Comparison of ENCODE assay signal across 15 cellular contexts in genomic region chr6:138571174-138571573, GRCh38.
A peak's percentile ranks its signal among the peaks of the same experiment; 100 is the strongest.
DNase-seq lines count a peak whose midpoint lies in the region; ATAC-seq and TF ChIP-seq lines count a peak whose summit lies in the region.
"Had no signal": no experiment of that assay in that cellular context is flagged by ENCODE, and none has a peak within 500 bp of the region (broad histone marks: within the 10 kb centered on the region; RNA-seq: fewer than 3 reads in every experiment).

No MANE protein-coding gene starts in this region.

- intact Hi-C loops in heart left ventricle (cut with DNase I) (loop anchor here in 4 of 10 donors (5.0 to 10.0 kb wide), 2 partner anchors 136 to 144 kb away; no protein-coding TSS in a partner anchor), Right ventricle myocardium superior (cut with DNase I) (no loop called here)

- WGBS in heart left ventricle, 4 donors: 38 to 43% (median 40%) methylated on average over 6 of the region's 6 CpGs
- 40 to 44% methylated on average over 6 of the region's 6 CpGs for WGBS in upper lobe of left lung, 2 donors

- no peaks in the 10 kb centered on the region for H3K9me3 ChIP-seq in heart left ventricle
- no peaks in the 10 kb centered on the region for H3K9me3 ChIP-seq in upper lobe of left lung

- no peak for TF ChIP-seq EP300 in upper lobe of left lung (IDR thresholded peaks at IDR 0.05)

- no peak for DNase-seq in heart left ventricle
- DNase-seq in Right ventricle myocardium superior: no peak
- no peak for DNase-seq in choroid plexus epithelial cell (ENCODE audit: low read depth)
- peak; percentile 21 for DNase-seq in medulla oblongata (ENCODE audit: extremely low spot score)
- DNase-seq in upper lobe of left lung: no peak
- DNase-seq in NCI-H2227 (lab: John Stamatoyannopoulos, UW; ENCODE audit: unreplicated experiment): no peak
- no peak for DNase-seq in ecto neural progenitor cell (ENCODE audit: low spot score)
- DNase-seq: activated CD4-positive, alpha-beta memory T cell treated with anti-CD3 and anti-CD28 coated beads for 36 hours; activated gamma-delta T cell treated with Interleukin-2 at 50 U/mL for 16 hours; cerebellar nuclear complex; islet precursor cell; Karpas-422; NCI-H2227 treated with DMSO at 0.1 percent for 48 hours; nucleus accumbens had no signal

- H3K4me1 ChIP-seq in heart left ventricle: peaks cover 0 to 23% (median 4%) of the 10 kb centered on the region in 12 donors
- H3K4me1 ChIP-seq in upper lobe of left lung: peaks cover 0 to 30% (median 5%) of the 10 kb centered on the region in 4 donors

- H3K36me3 ChIP-seq in heart left ventricle (no peaks in the 10 kb centered on the region), upper lobe of left lung (no peaks in the 10 kb centered on the region)

- TF ChIP-seq CTCF in heart left ventricle (IDR thresholded peaks at IDR 0.05) (no peak), choroid plexus epithelial cell (conservative IDR thresholded peaks at IDR 0.05; ENCODE audit: low read depth, low read length) (no peak), upper lobe of left lung (IDR thresholded peaks at IDR 0.05) (no peak)

- ATAC-seq in heart left ventricle: peak in 1 of 4 donors; percentile 18
- no peak for ATAC-seq in Right ventricle myocardium superior (ENCODE audit: poor library complexity)
- peak in 1 of 2 donors; percentile 37 for ATAC-seq in upper lobe of left lung (ENCODE audit: low FRiP score in 2 of 2)
- ATAC-seq in GM21360 (IDR thresholded peaks at IDR 0.05; ENCODE audit: unreplicated experiment): no peak

- TF ChIP-seq POLR2A in heart left ventricle (IDR thresholded peaks at IDR 0.05) (no peak), upper lobe of left lung (IDR thresholded peaks at IDR 0.05) (no peak)

- H3K4me3 ChIP-seq in heart left ventricle: peak overlapping the region in 11 of 12 donors; percentile 29 to 61 (median 53)
- H3K4me3 ChIP-seq in choroid plexus epithelial cell (ENCODE audit: low read depth, low read length): peak overlapping the region; percentile 58
- peak overlapping the region in 3 of 4 donors; percentile 35 to 47 (median 43) for H3K4me3 ChIP-seq in upper lobe of left lung

- H3K27me3 ChIP-seq in heart left ventricle (peaks cover 0 to 3% (median 0%) of the 10 kb centered on the region in 9 donors), upper lobe of left lung (no peaks in the 10 kb centered on the region)

- peak overlapping the region in 8 of 12 donors; percentile 29 to 81 (median 72) for H3K27ac ChIP-seq in heart left ventricle
- peak overlapping the region; percentile 9 to 65 (median 53) for H3K27ac ChIP-seq in upper lobe of left lung
